In genomic region chr2:46719499-46719898, GRCh38 we compare ENCODE assay signal across 2 cellular contexts.
TF ChIP-seq lines count a peak whose summit lies in the region.

No MANE protein-coding gene starts in this region.

TF ChIP-seq in HepG2, 621 proteins besides CTCF, POLR2A, EP300 and RAD21:
- TF ChIP-seq SOX13 (IDR thresholded peaks at IDR 0.05) (no peak), SOX13 (CRISPR knock-in tag; conservative IDR thresholded peaks at IDR 0.05 in 1 of 2, IDR thresholded peaks at IDR 0.05 in 1 of 2) (peak in 1 of 2 experiments; percentile 78; a peak in 2 of 4 replicates), PAXIP1 (CRISPR knock-in tag; conservative IDR thresholded peaks at IDR 0.05) (0 out of 2 replicates have a peak, but pooled peaks have one; percentile 11), CHCHD3 (CRISPR knock-in tag; IDR thresholded peaks at IDR 0.05) (no peak), SOX5 (CRISPR knock-in tag; IDR thresholded peaks at IDR 0.05; ENCODE audit: borderline replicate concordance) (peak; percentile 59)

TF ChIP-seq in GM12891, 5 proteins besides CTCF, POLR2A, EP300 and RAD21:
- no peak for TF ChIP-seq TAF1 (IDR thresholded peaks at IDR 0.05; ENCODE audit: low read depth, low read length)
- TF ChIP-seq PAX5 (IDR thresholded peaks at IDR 0.05; ENCODE audit: insufficient read depth, low read length, severe bottlenecking): no peak
- TF ChIP-seq SPI1 (IDR thresholded peaks at IDR 0.05; ENCODE audit: low read depth, low read length): no peak
